Comparison of ENCODE assay signal across 12 cellular contexts in the genomic region with DNA sequence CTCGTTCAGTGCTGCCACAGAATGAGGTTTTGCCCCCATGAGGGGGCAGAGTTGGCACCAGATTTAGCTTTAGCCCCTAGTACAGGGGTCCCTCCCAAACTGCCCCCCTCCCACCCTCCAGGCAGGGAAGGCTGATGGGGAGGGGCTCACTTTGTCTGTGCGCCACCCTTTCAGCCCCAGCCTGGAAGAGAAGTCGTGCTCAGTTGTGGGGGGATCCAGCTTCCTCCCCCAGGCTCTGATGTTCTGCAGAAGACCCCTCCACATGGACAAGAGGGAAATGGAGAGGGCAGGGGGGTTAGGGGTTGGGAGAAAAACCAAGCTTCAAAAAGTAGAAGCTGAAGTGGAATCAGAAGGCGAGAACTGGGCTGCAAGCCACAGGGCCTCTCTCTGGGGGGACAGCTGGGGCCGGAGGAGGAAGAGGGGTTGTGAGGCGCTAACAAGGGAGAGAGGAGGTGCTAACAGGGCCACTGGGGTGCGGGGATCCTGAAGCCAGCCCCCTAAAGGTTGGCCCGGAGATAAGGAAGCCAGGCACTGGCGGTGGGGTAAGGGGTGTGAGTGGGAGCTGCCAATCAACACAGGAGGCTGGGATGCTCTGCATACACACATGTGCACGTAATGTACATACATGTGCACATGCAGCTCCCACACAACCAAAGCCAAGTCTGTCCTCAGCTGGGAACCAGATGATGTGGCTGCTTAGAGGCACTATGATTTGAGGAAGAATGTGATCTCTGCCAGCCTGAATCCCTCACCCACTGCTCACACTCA. TPM values are rescaled to one million over a fixed set of nuclear protein-coding genes. Genes with fewer than 3 reads are reported as not detected.
A peak's percentile ranks its signal among the peaks of the same experiment; 100 is the strongest.
DNase-seq lines count a peak whose midpoint lies in the region; ATAC-seq, FAIRE-seq and TF ChIP-seq lines count a peak whose summit lies in the region.
"Had no signal": no experiment of that assay in that cellular context is flagged by ENCODE, and none has a peak within 500 bp of the region (broad histone marks: within the 10 kb centered on the region; RNA-seq: fewer than 3 reads in every experiment).

No MANE protein-coding gene starts in this region.

- H4K5ac ChIP-seq in mesendoderm (ENCODE audit: low read length): no peak overlapping the region

- TF ChIP-seq RAD21 in K562 (CRISPR knock-in tag; conservative IDR thresholded peaks at IDR 0.05 in 1 of 2, IDR thresholded peaks at IDR 0.05 in 1 of 2): no peak

- H3K9me1 ChIP-seq in K562 (ENCODE audit: control insufficient read depth, insufficient read depth, low read length): no peaks in the 10 kb centered on the region

- 0 out of 4 replicates have a peak overlapping the region, but pooled peaks of 1 of the 2 experiments have one; percentile 13 for H3K9ac ChIP-seq in K562 (ENCODE audit: insufficient read depth in 1 of 2, low read depth in 2 of 2, low read length in 2 of 2)
- no peak overlapping the region for H3K9ac ChIP-seq in mesendoderm (ENCODE audit: low read length)

- CTCF ChIA-PET in K562 (lab: Yijun Ruan, JAX; ENCODE audit: low intra/inter-chr PET ratio): no interaction called here

- H3K27me3 ChIP-seq in K562 (ENCODE audit: control insufficient read depth in 2 of 2, insufficient read depth in 2 of 2, low read length in 2 of 2) (peaks cover 2 to 35% of the 10 kb centered on the region in 2 experiments; a peak in 4 of 5 replicates), mesendoderm (ENCODE audit: insufficient read depth, low read length, poor library complexity) (no peaks in the 10 kb centered on the region)

- in situ Hi-C loops in K562 (cut with MboI): no loop called here

- intact Hi-C loops in K562 (cut with micrococcal nuclease): no loop called here

- H3K4me2 ChIP-seq in K562 (ENCODE audit: insufficient read depth, low read length) (no peak overlapping the region), mesendoderm (ENCODE audit: low read length) (no peak overlapping the region)

- H3K4me1 ChIP-seq in K562 (replicated peaks in 1 of 2; ENCODE audit: control insufficient read depth in 2 of 2, insufficient read depth in 2 of 2, low read length in 2 of 2): peaks cover 0 to 23% of the 10 kb centered on the region in 2 experiments; a peak in 3 of 5 replicates
- H3K4me1 ChIP-seq in mesendoderm (ENCODE audit: control insufficient read depth, low read depth, low read length): no peaks in the 10 kb centered on the region

- FAIRE-seq in K562 (lab: Jason Lieb, UNC): no peak
- FAIRE-seq: A204.1, keratinocyte had no signal

- no peaks in the 10 kb centered on the region for H3K9me3 ChIP-seq in K562 (replicated peaks; ENCODE audit: control insufficient read depth, insufficient read depth, low read depth, low read length)

- no TSS peak for BruUV-seq in K562 (replicated peaks; lab: Mats Ljungman, UMichigan)

- H2AK5ac ChIP-seq in mesendoderm (ENCODE audit: low read length): peak overlapping the region; percentile 65

- no peak overlapping the region for H2BK5ac ChIP-seq in mesendoderm (ENCODE audit: low read length)

- peak; percentile 49 for DNase-seq in activated CD8-positive, alpha-beta memory T cell treated with anti-CD3 and anti-CD28 coated beads, Interleukin-2, amount 50 U/mL, for 48 hours
- no peak for DNase-seq in activated CD8-positive, alpha-beta memory T cell treated with anti-CD3 and anti-CD28 coated beads for 24 hours
- DNase-seq in K562 (ENCODE audit: extremely low read depth in 1 of 4, low spot score in 3 of 4) (peak in 1 of 4 experiments; percentile 9), mesendoderm (no peak), ureter (ENCODE audit: low spot score) (peak; percentile 42), NCI-H2107 (lab: John Stamatoyannopoulos, UW) (no peak), SKM-1 treated with dmso at 0.1 percent for 144 hours (lab: John Stamatoyannopoulos, UW; ENCODE audit: unreplicated experiment) (no peak)
- DNase-seq: activated CD4-positive, alpha-beta T cell treated with anti-CD3 and anti-CD28 coated beads for 1 hour; occipital lobe had no signal

- POLR2A ChIA-PET in K562 (lab: Yijun Ruan, JAX): interaction anchor here (0.9 kb wide), 1 partner anchor 24 kb away, joined by 3 read pairs; no protein-coding TSS in a partner anchor

- no peak overlapping the region for H2BK15ac ChIP-seq in mesendoderm (replicated peaks; ENCODE audit: low read depth)

- no peak overlapping the region for H3K18ac ChIP-seq in mesendoderm (ENCODE audit: low read length)

- H2AFZ ChIP-seq in K562 (ENCODE audit: low read depth, low read length): no peak overlapping the region

- H3K27ac ChIP-seq in K562 (ENCODE audit: extremely low read depth, low read depth, low read length): no peak overlapping the region
- H3K27ac ChIP-seq in mesendoderm (ENCODE audit: low read depth, low read length): no peak overlapping the region

- H3K79me1 ChIP-seq in mesendoderm (ENCODE audit: low read length): no peaks in the 10 kb centered on the region

- no peak overlapping the region for H3K23ac ChIP-seq in mesendoderm (ENCODE audit: low read length)

- 11% methylated on average over 10 of the region's 10 CpGs for WGBS in K562 (ENCODE audit: insufficient coverage, low coverage, missing lambda C conversion rate)
- no CpG with 5 or more reads among the region's 10 CpGs for WGBS in mesendoderm (ENCODE audit: extremely low coverage, insufficient coverage, low lambda C conversion rate)

- no peak for ATAC-seq in K562
- ATAC-seq in GM18861 (IDR thresholded peaks at IDR 0.05; ENCODE audit: unreplicated experiment): no peak

- H2BK120ac ChIP-seq in mesendoderm (ENCODE audit: low read depth, low read length): no peak overlapping the region

- TF ChIP-seq CTCF in K562 (IDR thresholded peaks at IDR 0.05 in 2 of 3, conservative IDR thresholded peaks at IDR 0.05 in 1 of 3; ENCODE audit: insufficient read depth in 2 of 3, low read depth in 1 of 3, low read length in 3 of 3): no peak

- no peak for TF ChIP-seq POLR2A in K562 (conservative IDR thresholded peaks at IDR 0.05)

- no peaks in the 10 kb centered on the region for H3K79me2 ChIP-seq in K562 (ENCODE audit: control insufficient read depth, insufficient read depth, low read length)
- H3K79me2 ChIP-seq in mesendoderm (ENCODE audit: control insufficient read depth, insufficient read depth, low read length): no peaks in the 10 kb centered on the region

- 0 out of 2 replicates have a peak, but pooled peaks cover 2% of the 10 kb centered on the region for H4K20me1 ChIP-seq in K562 (replicated peaks; ENCODE audit: control insufficient read depth, insufficient read depth, low read length)

- H3K36me3 ChIP-seq in K562 (ENCODE audit: control insufficient read depth, insufficient read depth, low read length) (no peaks in the 10 kb centered on the region), mesendoderm (ENCODE audit: control insufficient read depth, insufficient read depth, low read length) (no peaks in the 10 kb centered on the region)

- H3K4ac ChIP-seq in mesendoderm (ENCODE audit: low read depth, low read length): no peak overlapping the region

- H3K56ac ChIP-seq in mesendoderm (ENCODE audit: low read length): peak overlapping the region; percentile 49

- no peak for TF ChIP-seq EP300 in K562 (IDR thresholded peaks at IDR 0.05; ENCODE audit: low read length)

- H4K8ac ChIP-seq in mesendoderm (ENCODE audit: low read depth, low read length): no peak overlapping the region

- H3K4me3 ChIP-seq in K562 (no peak overlapping the region), mesendoderm (ENCODE audit: low read length) (no peak overlapping the region)

TF ChIP-seq in K562, 482 proteins besides CTCF, POLR2A, EP300 and RAD21:
- peak; percentile 25; the same call in 1 of the 2 replicates for TF ChIP-seq PKNOX1 (IDR thresholded peaks at IDR 0.05)
- no peak for TF ChIP-seq ZNF263 (CRISPR knock-in tag; IDR thresholded peaks at IDR 0.05; ENCODE audit: borderline replicate concordance)

RNA-seq across cellular contexts. Expression of gene TMEM92, which starts 7.0 kb away (rescaled TPM):
- 0.62 and 2.3 TPM in 2 replicates for total RNA-seq in K562 (2011; cell fraction: chromatin; rRNA removed; ENCODE audit: low replicate concordance)
- total RNA-seq in K562 (2011; cell fraction: nucleolus; rRNA removed): 0.79 and 2.2 TPM in 2 replicates
- 0.44 and 1.2 TPM in 2 replicates for total RNA-seq in K562 (2011; cell fraction: nucleoplasm; rRNA removed)
- total RNA-seq in K562 (2014; rRNA removed): 0.32 TPM in 1 of 2 replicates, not detected in the other
- 0.10 and 0.18 TPM in 2 replicates for total RNA-seq in K562 (2014; rRNA removed; fragmentation: Illumina TruSeq; extraction: Trizol)
- 0.14 and 0.23 TPM in 2 replicates for total RNA-seq in K562 (2015; rRNA removed; fragmentation: Illumina TruSeq; extraction: Trizol)
- 0.40 and 0.47 TPM in 2 replicates for total RNA-seq in K562 (2021)
- polyA plus RNA-seq in K562 (2011; rRNA removed): 0.22 and 1.1 TPM in 2 replicates
- polyA plus RNA-seq in K562 (2011; cell fraction: cytosol; rRNA removed): 1.3 and 3.2 TPM in 2 replicates
- polyA plus RNA-seq in K562 (2011; cell fraction: nucleus; rRNA removed): 1.1 and 1.2 TPM in 2 replicates
- 0.73 and 2.3 TPM in 2 replicates for polyA plus RNA-seq in K562 (2012)
- polyA plus RNA-seq in K562 (2014; fragmentation: Illumina TruSeq; extraction: Trizol): 2.1 and 2.6 TPM in 2 replicates
- under 1 TPM; 0.59 to 0.81 TPM for polyA plus RNA-seq in K562 (2014; fragmentation: Nextera tagmentation; extraction: Ambion mirVana)
- polyA plus RNA-seq in K562 (2014; rRNA removed): 0.09 and 0.49 TPM in 2 replicates
- 0.32 and 0.60 TPM in 2 replicates for polyA minus RNA-seq in K562 (2011; rRNA and poly(A)+ RNA removed)
- polyA minus RNA-seq in K562 (2011; cell fraction: cytosol; rRNA and poly(A)+ RNA removed): 0.64 and 2.3 TPM in 2 replicates
- 1.1 and 3.0 TPM in 2 replicates for polyA minus RNA-seq in K562 (2011; cell fraction: nucleus; rRNA and poly(A)+ RNA removed)
- polyA plus RNA-seq in mesendoderm (2013, experiment 1 of 2): 11.5 TPM
- 10.9 TPM for polyA plus RNA-seq in mesendoderm (2013, experiment 2 of 2)
- 3.0 TPM for total RNA-seq in ureter
- total RNA-seq: occipital lobe had no signal

Comparison
In these comparisons a context has a peak if more than half of its experiments do, and no peak if none do; other contexts are left out.
1. DNase-seq: peak in activated CD8-positive, alpha-beta memory T cell treated with anti-CD3 and anti-CD28 coated beads, Interleukin-2, amount 50 U/mL, for 48 hours (single experiment) and ureter (single experiment); none in activated CD8-positive, alpha-beta memory T cell treated with anti-CD3 and anti-CD28 coated beads for 24 hours (single experiment), mesendoderm (single experiment), NCI-H2107 (single experiment) and SKM-1 treated with dmso at 0.1 percent for 144 hours (single experiment).